In genomic region chr19:39877982-39878381, GRCh38 we compare ENCODE assay signal across 2 cellular contexts. TPM values are rescaled to one million over a fixed set of nuclear protein-coding genes. Genes with fewer than 3 reads are reported as not detected.
"Had no signal": no experiment of that assay in that cellular context is flagged by ENCODE, and none has a peak within 500 bp of the region (broad histone marks: within the 10 kb centered on the region; RNA-seq: fewer than 3 reads in every experiment).

No MANE protein-coding gene starts in this region.

RNA-seq across cellular contexts. Expression of gene FCGBP, which starts 56.5 kb away (rescaled TPM):
- total RNA-seq: endothelial cell of umbilical vein had no signal
- polyA plus RNA-seq: cardiac muscle cell had no signal
